Comparison of ENCODE assay signal across 7 cellular contexts in genomic region chr17:72992783-72993467, GRCh38.
A peak's percentile ranks its signal among the peaks of the same experiment; 100 is the strongest.
DNase-seq lines count a peak whose midpoint lies in the region; ATAC-seq and TF ChIP-seq lines count a peak whose summit lies in the region.
"Not testable (repeated sequence)": the region's sequence is repeated elsewhere in the genome, so short reads cannot be mapped to it uniquely, and the experiment has no call there.

No MANE protein-coding gene starts in this region.

- H2AK5ac ChIP-seq in mesenchymal stem cell (ENCODE audit: low read length, severe bottlenecking): not testable (repeated sequence)

- peak overlapping the region; percentile 72 for H3K27ac Mint-ChIP-seq in activated T-helper 2 cell treated with anti-CD3 and anti-CD28 coated beads, Interferon-gamma antibody, Interleukin-2, Interleukin-4, amounts not matched to agents 10 μg/mL and 5 μg/mL and 100 μg/mL, durations not matched to agents 14 hours and 24 hours and 36 hours

- not testable (repeated sequence) for H3K9me3 Mint-ChIP-seq in activated T-helper 2 cell treated with anti-CD3 and anti-CD28 coated beads, Interferon-gamma antibody, Interleukin-2, Interleukin-4, amounts not matched to agents 10 μg/mL and 5 μg/mL and 100 μg/mL, durations not matched to agents 14 hours and 24 hours and 36 hours

- not testable (repeated sequence) for TF ChIP-seq POLR2A in NB4 (IDR thresholded peaks at IDR 0.05; ENCODE audit: extremely low read depth, insufficient read length)

- WGBS in mammary epithelial cell (ENCODE audit: low coverage, missing lambda C conversion rate): 80% methylated on average over 6 of the region's 6 CpGs
- WGBS in mesenchymal stem cell: 100% methylated on average over 5 of the region's 6 CpGs

- H3K27ac ChIP-seq in mammary epithelial cell (ENCODE audit: insufficient read depth, low read depth, low read length); mesenchymal stem cell (ENCODE audit: low read length, poor library complexity, severe bottlenecking): not testable (repeated sequence)

- not testable (repeated sequence) for H2BK120ac ChIP-seq in mesenchymal stem cell (ENCODE audit: low read depth, low read length)

- H2AFZ ChIP-seq in mammary epithelial cell (ENCODE audit: low read depth, low read length); mesenchymal stem cell (ENCODE audit: low read depth, low read length): not testable (repeated sequence)

- CTCF ChIA-PET in mammary epithelial cell (lab: Charles Lee; ENCODE audit: low non-redundant PET): not testable (repeated sequence)

- not testable (repeated sequence) for H3K18ac ChIP-seq in mesenchymal stem cell (ENCODE audit: low read depth in 1 of 2, low read length in 2 of 2)

- not testable (repeated sequence) for H3K4me3 Mint-ChIP-seq in activated T-helper 2 cell treated with anti-CD3 and anti-CD28 coated beads, Interferon-gamma antibody, Interleukin-2, Interleukin-4, amounts not matched to agents 10 μg/mL and 5 μg/mL and 100 μg/mL, durations not matched to agents 14 hours and 24 hours and 36 hours (ENCODE audit: low read depth)

- not testable (repeated sequence) for H3K79me1 ChIP-seq in mesenchymal stem cell (replicated peaks; ENCODE audit: low read length, poor library complexity, severe bottlenecking)

- H3K79me2 ChIP-seq in mammary epithelial cell (ENCODE audit: insufficient read depth, low read length): not testable (repeated sequence)

- not testable (repeated sequence) for H4K91ac ChIP-seq in mesenchymal stem cell (ENCODE audit: low read length)

- not testable (repeated sequence) for H3K14ac ChIP-seq in mesenchymal stem cell (ENCODE audit: low read length in 2 of 2)

- not testable (repeated sequence) for H3K27me3 Mint-ChIP-seq in activated T-helper 2 cell treated with anti-CD3 and anti-CD28 coated beads, Interferon-gamma antibody, Interleukin-2, Interleukin-4, amounts not matched to agents 10 μg/mL and 5 μg/mL and 100 μg/mL, durations not matched to agents 14 hours and 24 hours and 36 hours (ENCODE audit: low read depth)

- H3K36me3 Mint-ChIP-seq in activated T-helper 2 cell treated with anti-CD3 and anti-CD28 coated beads, Interferon-gamma antibody, Interleukin-2, Interleukin-4, amounts not matched to agents 10 μg/mL and 5 μg/mL and 100 μg/mL, durations not matched to agents 14 hours and 24 hours and 36 hours (ENCODE audit: low read depth): not testable (repeated sequence)

- H3K9me3 ChIP-seq in mammary epithelial cell (replicated peaks; ENCODE audit: insufficient read depth, low read length); mesenchymal stem cell (ENCODE audit: control insufficient read depth, low read length): not testable (repeated sequence)

- H2BK5ac ChIP-seq in mesenchymal stem cell (ENCODE audit: low read depth, low read length, poor library complexity, severe bottlenecking): not testable (repeated sequence)

- not testable (repeated sequence) for H3K4me2 ChIP-seq in mammary epithelial cell (ENCODE audit: insufficient read depth, low read depth, low read length); mesenchymal stem cell (ENCODE audit: low read length, poor library complexity, severe bottlenecking)

- not testable (repeated sequence) for H3K23ac ChIP-seq in mesenchymal stem cell (ENCODE audit: low read length in 2 of 2)

- TF ChIP-seq CTCF in NB4 (IDR thresholded peaks at IDR 0.05; ENCODE audit: low read depth, low read length); mammary epithelial cell (conservative IDR thresholded peaks at IDR 0.05 in 1 of 2, IDR thresholded peaks at IDR 0.05 in 1 of 2; ENCODE audit: extremely low read depth in 1 of 2, insufficient read depth in 1 of 2, low read depth in 1 of 2, low read length in 2 of 2): not testable (repeated sequence)

- peaks cover 15% of the 10 kb centered on the region for H3K4me1 Mint-ChIP-seq in activated T-helper 2 cell treated with anti-CD3 and anti-CD28 coated beads, Interferon-gamma antibody, Interleukin-2, Interleukin-4, amounts not matched to agents 10 μg/mL and 5 μg/mL and 100 μg/mL, durations not matched to agents 14 hours and 24 hours and 36 hours (ENCODE audit: low read depth)

- H3K9ac ChIP-seq in mammary epithelial cell (ENCODE audit: insufficient read depth, low read length): not testable (repeated sequence)
- peak overlapping the region; percentile 38 for H3K9ac ChIP-seq in mesenchymal stem cell (ENCODE audit: low read length)

- not testable (repeated sequence) for BruUV-seq in mammary epithelial cell (replicated peaks; lab: Mats Ljungman, UMichigan)

- H3K36me3 ChIP-seq in mammary epithelial cell (ENCODE audit: insufficient read depth, low read length); mesenchymal stem cell (ENCODE audit: control insufficient read depth in 1 of 2, insufficient read depth in 2 of 2, low read depth in 1 of 2, low read length in 2 of 2): not testable (repeated sequence)

- not testable (repeated sequence) for H2BK12ac ChIP-seq in mesenchymal stem cell (ENCODE audit: low read length in 2 of 2)

- H3K4me1 ChIP-seq in mammary epithelial cell (ENCODE audit: insufficient read depth, low read length); mesenchymal stem cell (ENCODE audit: control insufficient read depth, insufficient read depth, low read depth, low read length): not testable (repeated sequence)

- in situ Hi-C loops in mammary epithelial cell (cut with MboI; ENCODE audit: low sequenced_read_pairs in 2 of 2): loop anchor here in 1 of 2 donors (25.0 kb wide), 1 partner anchor 431 kb away; no protein-coding TSS in a partner anchor

- not testable (repeated sequence) for H4K20me1 ChIP-seq in mammary epithelial cell (ENCODE audit: insufficient read depth, low read length)

- not testable (repeated sequence) for H3K27me3 ChIP-seq in mammary epithelial cell (ENCODE audit: insufficient read depth, low read length); mesenchymal stem cell (ENCODE audit: control insufficient read depth in 1 of 2, insufficient read depth in 1 of 2, low read length in 2 of 2)

- intact Hi-C loops in activated T-helper 2 cell treated with anti-CD3 and anti-CD28 coated beads, Interferon-gamma antibody, Interleukin-2, Interleukin-4, amounts not matched to agents 10 μg/mL and 5 μg/mL and 100 μg/mL, durations not matched to agents 14 hours and 24 hours and 36 hours (cut with micrococcal nuclease): loop anchor here (5.0 to 10.0 kb wide), 2 partner anchors 99 to 128 kb away; partner anchors contain the start of gene SLC39A11
- intact Hi-C loops in mammary epithelial cell (cut with micrococcal nuclease): not testable (repeated sequence)

- H4K8ac ChIP-seq in mesenchymal stem cell (ENCODE audit: low read length): not testable (repeated sequence)

- DNase-seq in NB4 (ENCODE audit: low read depth): peak; percentile 21
- DNase-seq in activated CD4-positive, alpha-beta T cell treated with anti-CD3 and anti-CD28 coated beads for 48 hours: peak; percentile 35
- DNase-seq in activated T-helper 2 cell treated with anti-CD3 and anti-CD28 coated beads, Interferon-gamma antibody, Interleukin-2, Interleukin-4, amounts not matched to agents 10 μg/mL and 5 μg/mL and 100 μg/mL, durations not matched to agents 14 hours and 24 hours and 36 hours (ENCODE audit: low spot score); mesenchymal stem cell: not testable (repeated sequence)
- DNase-seq in mammary epithelial cell: peak; percentile 72
- peak; percentile 4 to 8 for DNase-seq in stimulated activated CD4-positive, alpha-beta T cell treated with anti-CD3 and anti-CD28 coated beads, Interleukin-4, amount 100 ng/mL, for 4 hours

- H3K4ac ChIP-seq in mesenchymal stem cell (ENCODE audit: low read depth in 1 of 2, low read length in 2 of 2): not testable (repeated sequence)

- ATAC-seq in GM18868 (IDR thresholded peaks at IDR 0.05; ENCODE audit: unreplicated experiment): peak; percentile 70

- dilution Hi-C loops in mammary epithelial cell (cut with HindIII; ENCODE audit: low sequenced_read_pairs): not testable (repeated sequence)

- H3K4me3 ChIP-seq in NB4 (ENCODE audit: low read depth, low read length); mammary epithelial cell (replicated peaks in 1 of 3; ENCODE audit: insufficient read depth in 1 of 3, low read depth in 2 of 3, low read length in 3 of 3); mesenchymal stem cell (ENCODE audit: insufficient read depth in 1 of 2, low read depth in 1 of 2, low read length in 2 of 2): not testable (repeated sequence)

- H2BK15ac ChIP-seq in mesenchymal stem cell (ENCODE audit: low read depth, poor library complexity, severe bottlenecking): not testable (repeated sequence)
